24 cellular contexts compared by ENCODE assay signal in genomic region chr4:24403263-24403662, GRCh38.
"Had no signal": no experiment of that assay in that cellular context is flagged by ENCODE, and none has a peak within 500 bp of the region (broad histone marks: within the 10 kb centered on the region; RNA-seq: fewer than 3 reads in every experiment).

No MANE protein-coding gene starts in this region.

- H3K27me3 ChIP-seq: colonic mucosa, dorsolateral prefrontal cortex, esophagus muscularis mucosa, esophagus squamous epithelium, foreskin keratinocyte, gastrocnemius medialis, gastroesophageal sphincter, heart left ventricle, heart right ventricle had no signal

- H3K27ac Mint-ChIP-seq: dendritic cell treated with granulocyte-macrophage colony-stimulating factor and Interleukin-4, amounts not matched to agents 40 ng/mL and 50 ng/mL, for 4 days; effector memory CD8-positive, alpha-beta T cell; endodermal cell had no signal

- H3K27me3 Mint-ChIP-seq: dendritic cell treated with granulocyte-macrophage colony-stimulating factor and Interleukin-4, amounts not matched to agents 40 ng/mL and 50 ng/mL, for 4 days had no signal

- H3K9me3 ChIP-seq: colonic mucosa, esophagus muscularis mucosa, esophagus squamous epithelium, gastrocnemius medialis, gastroesophageal sphincter, heart right ventricle had no signal

- H3K9me3 Mint-ChIP-seq: dendritic cell treated with granulocyte-macrophage colony-stimulating factor and Interleukin-4, amounts not matched to agents 40 ng/mL and 50 ng/mL, for 4 days; effector memory CD8-positive, alpha-beta T cell; endodermal cell had no signal

- DNase-seq: colonic mucosa; cortex of kidney; dermis blood vessel endothelial cell; effector CD4-positive, alpha-beta T cell; effector CD8-positive, alpha-beta T cell; effector memory CD4-positive, alpha-beta T cell; effector memory CD8-positive, alpha-beta T cell; endodermal cell; erythroblast; esophagus squamous epithelium; foreskin fibroblast; foreskin keratinocyte; foreskin melanocyte; gastrocnemius medialis; glutamatergic neuron; heart left ventricle; heart right ventricle had no signal

- ATAC-seq: effector memory CD8-positive, alpha-beta T cell; esophagus mucosa; foreskin keratinocyte; gastrocnemius medialis; gastroesophageal sphincter; heart left ventricle; heart right ventricle had no signal

- H3K36me3 ChIP-seq: colonic mucosa, esophagus muscularis mucosa, esophagus squamous epithelium, gastrocnemius medialis, gastroesophageal sphincter, heart left ventricle, heart right ventricle had no signal

- H3K4me3 ChIP-seq: colonic mucosa, coronary artery, dorsolateral prefrontal cortex, esophagus muscularis mucosa, esophagus squamous epithelium, gastrocnemius medialis, gastroesophageal sphincter, heart left ventricle, heart right ventricle had no signal

- H3K4me1 ChIP-seq: colonic mucosa, esophagus muscularis mucosa, esophagus squamous epithelium, foreskin keratinocyte, gastroesophageal sphincter, heart left ventricle, heart right ventricle had no signal

- H3K4me3 Mint-ChIP-seq: dendritic cell treated with granulocyte-macrophage colony-stimulating factor and Interleukin-4, amounts not matched to agents 40 ng/mL and 50 ng/mL, for 4 days; effector memory CD8-positive, alpha-beta T cell; endodermal cell had no signal

- H3K27ac ChIP-seq: colonic mucosa, coronary artery, epithelial cell of prostate, esophagus muscularis mucosa, esophagus squamous epithelium, foreskin keratinocyte, gastrocnemius medialis, gastroesophageal sphincter, heart left ventricle, heart right ventricle had no signal
